Comparison of ENCODE assay signal across 8 cellular contexts in genomic region chr16:66948034-66948821, GRCh38. TPM values are rescaled to one million over a fixed set of nuclear protein-coding genes. Genes with fewer than 3 reads are reported as not detected.
DNase-seq lines count a peak whose midpoint lies in the region; ATAC-seq and TF ChIP-seq lines count a peak whose summit lies in the region.

No MANE protein-coding gene starts in this region.

- CTCF ChIA-PET in SK-N-SH (lab: Yijun Ruan, JAX) = interaction anchor here (0.7 to 3.6 kb wide), 15 partner anchors 11 to 245 kb away, joined by 3 to 22 read pairs (median 4); partner anchors contain the start of gene CES3

- H3K4me3 ChIP-seq in SK-N-SH (ENCODE audit: low read depth in 2 of 2, low read length in 1 of 2) = peak overlapping the region; percentile 45 to 57; a peak in 3 of 4 replicates
- peak overlapping the region; percentile 32 to 71 (median 52) for H3K4me3 ChIP-seq in fibroblast of lung (replicated peaks in 1 of 4; ENCODE audit: control extremely low read depth in 1 of 4, insufficient read depth in 1 of 4, low read depth in 3 of 4, low read length in 4 of 4)
- H3K4me3 ChIP-seq in psoas muscle = peak overlapping the region; percentile 77

- H2AFZ ChIP-seq in SK-N-SH (ENCODE audit: low read depth) (peak overlapping the region; percentile 84), fibroblast of lung (ENCODE audit: low read length) (peak overlapping the region; percentile 78)

- H3K4me2 ChIP-seq in SK-N-SH (peak overlapping the region; percentile 79), fibroblast of lung (ENCODE audit: extremely low read depth, insufficient read depth, low read length) (peak overlapping the region; percentile 93)

- no peak for TF ChIP-seq EP300 in SK-N-SH (IDR thresholded peaks at IDR 0.05; ENCODE audit: borderline replicate concordance in 1 of 2, low read depth in 1 of 2, low read length in 1 of 2)

- H3K27ac ChIP-seq in SK-N-SH (ENCODE audit: low read depth in 2 of 2, low read length in 1 of 2) (no peak overlapping the region), fibroblast of lung (ENCODE audit: insufficient read depth, low read length) (no peak overlapping the region), psoas muscle (peak overlapping the region; percentile 91)

- intact Hi-C loops in psoas muscle (cut with DNase I) = loop anchor here in 1 of 2 donors (5.0 kb wide), 1 partner anchor 51 kb away; no protein-coding TSS in a partner anchor

- H3F3A ChIP-seq in SK-N-SH (replicated peaks; ENCODE audit: insufficient read depth) = peaks cover 14% of the 10 kb centered on the region

- no peaks in the 10 kb centered on the region for H3K27me3 ChIP-seq in SK-N-SH (ENCODE audit: insufficient read depth)
- peaks cover 10% of the 10 kb centered on the region for H3K27me3 ChIP-seq in fibroblast of lung (ENCODE audit: control insufficient read depth, insufficient read depth, low read length)
- no peaks in the 10 kb centered on the region for H3K27me3 ChIP-seq in psoas muscle (ENCODE audit: insufficient read depth in 3 of 3, low read length in 2 of 3)

- H3K79me2 ChIP-seq in SK-N-SH (ENCODE audit: insufficient read depth) (no peaks in the 10 kb centered on the region), fibroblast of lung (ENCODE audit: control insufficient read depth, insufficient read depth, low read length) (no peaks in the 10 kb centered on the region)

- H3K4me1 ChIP-seq in SK-N-SH (ENCODE audit: control insufficient read depth in 1 of 2, insufficient read depth in 2 of 2, low read depth in 1 of 2, low read length in 1 of 2) (peaks cover 0 to 8% of the 10 kb centered on the region in 2 experiments; a peak in 1 of 4 replicates), fibroblast of lung (ENCODE audit: control insufficient read depth, extremely low read depth, insufficient read depth, low read length) (no peaks in the 10 kb centered on the region), psoas muscle (peaks cover 10% of the 10 kb centered on the region)

- TF ChIP-seq RAD21 in SK-N-SH (IDR thresholded peaks at IDR 0.05; ENCODE audit: low read length) = no peak

- TF ChIP-seq CTCF in SK-N-SH (IDR thresholded peaks at IDR 0.05) (no peak), fibroblast of lung (conservative IDR thresholded peaks at IDR 0.05 in 1 of 2, IDR thresholded peaks at IDR 0.05 in 1 of 2; ENCODE audit: low read depth in 1 of 2, low read length in 2 of 2) (no peak), psoas muscle (IDR thresholded peaks at IDR 0.05) (no peak)

- H3K9ac ChIP-seq in SK-N-SH = no peak overlapping the region
- no peak overlapping the region for H3K9ac ChIP-seq in fibroblast of lung (ENCODE audit: insufficient read depth, low read length)

- peaks cover 0 to 6% of the 10 kb centered on the region in 2 experiments for H3K36me3 ChIP-seq in SK-N-SH (replicated peaks in 1 of 2; ENCODE audit: control insufficient read depth in 1 of 2, insufficient read depth in 2 of 2, low read length in 1 of 2)
- peaks cover 4% of the 10 kb centered on the region for H3K36me3 ChIP-seq in fibroblast of lung (ENCODE audit: control insufficient read depth, insufficient read depth, low read length)
- H3K36me3 ChIP-seq in psoas muscle (ENCODE audit: insufficient read depth in 1 of 2, low read depth in 1 of 2) = peaks cover 0 to 14% of the 10 kb centered on the region in 2 donors

- no peaks in the 10 kb centered on the region for H4K20me1 ChIP-seq in SK-N-SH (ENCODE audit: insufficient read depth)
- H4K20me1 ChIP-seq in fibroblast of lung (ENCODE audit: control insufficient read depth, extremely low read depth, insufficient read depth, low read length) = no peaks in the 10 kb centered on the region

- POLR2A ChIA-PET in SK-N-SH (lab: Yijun Ruan, JAX) = no interaction called here

- 26% methylated on average over 37 of the region's 47 CpGs for WGBS in SK-N-SH (ENCODE audit: low lambda C conversion rate)
- 0 to 4% (median 1%) methylated on average over 42 to 44 of the region's 47 CpGs for WGBS in psoas muscle, 3 donors

- DNase-seq in EH (ENCODE audit: low read depth) (peak; percentile 28), SK-N-SH (no peak), fibroblast of lung (ENCODE audit: low read depth in 2 of 2) (no peak), psoas muscle (peak in 1 of 2 donors; percentile 68), NCI-H446 treated with DMSO at 0.1 percent for 48 hours (lab: John Stamatoyannopoulos, UW) (no peak)

- ATAC-seq in psoas muscle (peak; percentile 20 to 48 (median 37)), HG02981 (IDR thresholded peaks at IDR 0.05; ENCODE audit: unreplicated experiment) (no peak), HG02678 (IDR thresholded peaks at IDR 0.05; ENCODE audit: unreplicated experiment) (no peak), HG03442 (IDR thresholded peaks at IDR 0.05; ENCODE audit: unreplicated experiment) (no peak)

- H3K9me2 ChIP-seq in SK-N-SH = no peaks in the 10 kb centered on the region

- H3K9me3 ChIP-seq in SK-N-SH (no peaks in the 10 kb centered on the region; the same call in 1 of the 2 replicates), fibroblast of lung (ENCODE audit: control insufficient read depth, insufficient read depth, low read depth, low read length) (no peaks in the 10 kb centered on the region), psoas muscle (peaks cover 8% of the 10 kb centered on the region)

TF ChIP-seq in SK-N-SH, 30 proteins besides CTCF, POLR2A, EP300 and RAD21 (continues in another document):
- TF ChIP-seq ZBTB33 (IDR thresholded peaks at IDR 0.05; ENCODE audit: borderline replicate concordance, low read depth) (no peak), FOSL2 (IDR thresholded peaks at IDR 0.05; ENCODE audit: borderline replicate concordance, low read depth) (no peak), EZH2phosphoT487 (IDR thresholded peaks at IDR 0.05; ENCODE audit: borderline replicate concordance, low read depth) (no peak), FOXM1 (IDR thresholded peaks at IDR 0.05; ENCODE audit: low read depth) (no peak)

RNA-seq across cellular contexts. Expression of gene CES3, which starts 12.8 kb away (rescaled TPM):
- polyA plus RNA-seq in SK-N-SH (2012; rRNA removed) = 1.4 and 1.8 TPM in 2 replicates
- polyA plus RNA-seq in SK-N-SH (2012; cell fraction: cytosol; rRNA removed) = 0.32 and 0.37 TPM in 2 replicates
- polyA plus RNA-seq in SK-N-SH (2012; cell fraction: nucleus; rRNA removed) = 12.0 and 13.8 TPM in 2 replicates
- 0.77 and 1.3 TPM in 2 replicates for total RNA-seq in fibroblast of lung
- polyA plus RNA-seq in fibroblast of lung = 0.01 and 0.07 TPM in 2 replicates
- polyA plus RNA-seq in fibroblast of lung (2012) = not detected in 2 replicates
- not detected in 2 replicates for polyA minus RNA-seq in fibroblast of lung (ENCODE audit: low replicate concordance)
- total RNA-seq in psoas muscle = 10 to 100 TPM in 3 of 4 donors, 1 to 10 TPM in 1; 9.7 to 15.2 (median 13.5) TPM
- polyA plus RNA-seq in psoas muscle = 1 to 10 TPM in 2 of 3 donors, under 1 TPM in 1; 0.48 to 8.7 (median 8.5) TPM

RNA-seq across cellular contexts. Expression of gene CES2, which starts 12.9 kb away (rescaled TPM):
- 33.1 and 37.8 TPM in 2 replicates for polyA plus RNA-seq in SK-N-SH (2012; rRNA removed)
- polyA plus RNA-seq in SK-N-SH (2012; cell fraction: cytosol; rRNA removed) = 17.4 and 23.3 TPM in 2 replicates
- 49.6 and 54.5 TPM in 2 replicates for polyA plus RNA-seq in SK-N-SH (2012; cell fraction: nucleus; rRNA removed)
- total RNA-seq in fibroblast of lung = 38.0 and 47.6 TPM in 2 replicates
- 22.9 and 26.9 TPM in 2 replicates for polyA plus RNA-seq in fibroblast of lung
- polyA plus RNA-seq in fibroblast of lung (2012) = 24.6 and 28.6 TPM in 2 replicates
- polyA minus RNA-seq in fibroblast of lung (ENCODE audit: low replicate concordance) = 34.6 and 51.2 TPM in 2 replicates
- 10 to 100 TPM; 22.7 to 92.8 (median 57.6) TPM for total RNA-seq in psoas muscle
- 10 to 100 TPM; 12.8 to 22.4 (median 21.6) TPM for polyA plus RNA-seq in psoas muscle

RNA-seq across cellular contexts. Expression of gene CIAO2B, which starts 14.0 kb away (rescaled TPM):
- polyA plus RNA-seq in SK-N-SH (2012; rRNA removed) (577 and 665 TPM in 2 replicates), fibroblast of lung (115 and 138 TPM in 2 replicates), psoas muscle (100 to 1,000 TPM; 431 to 818 (median 460) TPM)
- 393 and 468 TPM in 2 replicates for polyA plus RNA-seq in SK-N-SH (2012; cell fraction: cytosol; rRNA removed)
- 306 and 310 TPM in 2 replicates for polyA plus RNA-seq in SK-N-SH (2012; cell fraction: nucleus; rRNA removed)
- total RNA-seq in fibroblast of lung (188 and 217 TPM in 2 replicates), psoas muscle (100 to 1,000 TPM; 145 to 346 (median 248) TPM)
- polyA plus RNA-seq in fibroblast of lung (2012) = 176 and 223 TPM in 2 replicates
- 179 and 191 TPM in 2 replicates for polyA minus RNA-seq in fibroblast of lung (ENCODE audit: low replicate concordance)

RNA-seq across cellular contexts. Expression of gene RRAD, which starts 22.9 kb away (rescaled TPM):
- polyA plus RNA-seq in SK-N-SH (2012; rRNA removed) (9.3 and 11.7 TPM in 2 replicates), fibroblast of lung (7.8 and 11.6 TPM in 2 replicates), psoas muscle (100 to 1,000 TPM; 168 to 304 (median 293) TPM)
- polyA plus RNA-seq in SK-N-SH (2012; cell fraction: cytosol; rRNA removed) = 3.5 and 5.2 TPM in 2 replicates
- 16.5 and 22.1 TPM in 2 replicates for polyA plus RNA-seq in SK-N-SH (2012; cell fraction: nucleus; rRNA removed)
- total RNA-seq in fibroblast of lung (41.1 and 83.7 TPM in 2 replicates), psoas muscle (1,000 to 10,000 TPM in 1 of 4 donors, 100 to 1,000 TPM in 3; 164 to 2,869 (median 749) TPM)
- 16.7 and 19.7 TPM in 2 replicates for polyA plus RNA-seq in fibroblast of lung (2012)
- polyA minus RNA-seq in fibroblast of lung (ENCODE audit: low replicate concordance) = 3.4 and 4.5 TPM in 2 replicates

RNA-seq across cellular contexts. Expression of gene CDH16, which starts 29.5 kb away (rescaled TPM):
- not detected in 2 replicates for polyA plus RNA-seq in SK-N-SH (2012; rRNA removed)
- polyA plus RNA-seq in SK-N-SH (2012; cell fraction: cytosol; rRNA removed) = not detected in 2 replicates
- polyA plus RNA-seq in SK-N-SH (2012; cell fraction: nucleus; rRNA removed) = 0.02 TPM in 1 of 2 replicates, not detected in the other
- total RNA-seq in fibroblast of lung = not detected in 2 replicates
- not detected in 2 replicates for polyA plus RNA-seq in fibroblast of lung
- not detected in 2 replicates for polyA plus RNA-seq in fibroblast of lung (2012)
- polyA minus RNA-seq in fibroblast of lung (ENCODE audit: low replicate concordance) = not detected in 2 replicates
- 1 to 10 TPM in 1 of 4 donors, under 1 TPM in 1, not detected in 2; 0.53 to 3.3 TPM for total RNA-seq in psoas muscle
- under 1 TPM; 0.65 to 0.78 (median 0.75) TPM for polyA plus RNA-seq in psoas muscle

Comparison
In these comparisons a context has a peak if more than half of its experiments do, and no peak if none do; other contexts are left out.
1. ATAC-seq: peak in psoas muscle (4 of 4); none in HG02981 (single experiment), HG02678 (single experiment) and HG03442 (single experiment).
2. Peak in every context shown above with its lines, with median percentiles within 50 percentile points of each other: H3K4me3 ChIP-seq.